9 cellular contexts compared by ENCODE assay signal in the genomic region with DNA sequence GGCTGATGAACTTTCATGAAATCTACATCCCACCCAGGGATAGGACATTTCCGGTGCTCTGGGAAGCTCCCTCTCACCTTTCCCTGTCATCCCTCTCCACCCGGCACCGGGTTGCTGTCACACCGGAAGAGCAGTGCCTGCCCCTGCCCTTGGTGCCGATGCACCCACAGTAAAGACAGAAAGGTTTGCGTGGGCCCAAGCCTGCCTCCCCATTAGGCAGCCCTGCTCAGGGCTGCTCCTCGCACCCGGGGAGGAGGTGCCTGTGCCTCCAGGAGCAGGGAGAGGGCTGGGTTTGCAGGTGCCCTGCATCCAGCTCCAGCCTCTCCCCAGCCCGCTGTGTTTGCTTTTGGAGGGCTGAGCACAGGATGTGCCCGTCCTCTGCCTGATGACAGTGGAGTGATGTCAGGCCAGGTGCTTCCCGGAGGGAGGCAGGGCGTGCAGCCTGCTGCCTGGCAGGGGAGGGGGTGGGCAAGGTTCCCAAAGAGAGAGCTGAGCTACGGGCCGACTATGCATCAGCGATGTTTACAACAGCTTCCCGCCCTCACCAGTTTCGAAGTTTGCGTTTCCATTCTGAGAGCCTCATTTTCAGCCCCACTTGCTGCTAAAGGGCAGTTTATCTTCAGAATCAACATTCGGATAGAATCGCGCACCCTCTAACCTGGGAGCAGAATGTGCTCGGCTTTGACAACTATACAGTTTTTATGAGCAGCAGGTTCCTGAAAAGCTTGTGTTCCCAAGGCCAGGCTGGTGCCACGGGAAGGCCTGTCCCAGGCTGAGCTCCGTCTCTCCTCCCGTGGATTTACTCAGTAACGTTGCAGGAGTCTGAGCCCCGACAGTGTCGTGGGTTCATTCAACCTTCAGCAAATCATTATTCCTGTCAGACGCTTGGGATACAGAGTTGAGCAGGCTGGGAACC.
DNase-seq lines count a peak whose midpoint lies in the region; ATAC-seq and TF ChIP-seq lines count a peak whose summit lies in the region.
"Had no signal": no experiment of that assay in that cellular context is flagged by ENCODE, and none has a peak within 500 bp of the region (broad histone marks: within the 10 kb centered on the region; RNA-seq: fewer than 3 reads in every experiment).

No MANE protein-coding gene starts in this region.

- peaks cover 0 to 5% of the 10 kb centered on the region in 2 donors for H3K9me3 Mint-ChIP-seq in activated naive CD4-positive, alpha-beta T cell treated with anti-CD3 and anti-CD28 coated beads, Interleukin-2, amount 50 U/mL, for 72 hours
- H3K9me3 Mint-ChIP-seq: nephron had no signal

- H3K27ac Mint-ChIP-seq in activated naive CD4-positive, alpha-beta T cell treated with anti-CD3 and anti-CD28 coated beads, Interleukin-2, amount 50 U/mL, for 72 hours: peak overlapping the region; percentile 62 to 81
- H3K27ac Mint-ChIP-seq: nephron had no signal

- no peaks in the 10 kb centered on the region for H3K36me3 Mint-ChIP-seq in activated naive CD4-positive, alpha-beta T cell treated with anti-CD3 and anti-CD28 coated beads, Interleukin-2, amount 50 U/mL, for 72 hours

- no peaks in the 10 kb centered on the region for H3K36me3 ChIP-seq in lung (ENCODE audit: control insufficient read depth in 2 of 2, insufficient read depth in 2 of 2, low read length in 2 of 2)

- no peak overlapping the region for H3K4me3 ChIP-seq in lung

- WGBS in lung, 2 donors: 33 to 45% methylated on average over 29 of the region's 29 CpGs

- no peaks in the 10 kb centered on the region for H3K9me3 ChIP-seq in lung (ENCODE audit: control insufficient read depth in 2 of 2, insufficient read depth in 1 of 2, low read length in 1 of 2)

- H3K27me3 ChIP-seq in lung (ENCODE audit: control insufficient read depth, insufficient read depth): no peaks in the 10 kb centered on the region

- DNase-seq in COLO668 (lab: John Stamatoyannopoulos, UW; ENCODE audit: unreplicated experiment) (peak; percentile 94), NCI-H2196 treated with DMSO at 0.1 percent for 48 hours (lab: John Stamatoyannopoulos, UW; ENCODE audit: unreplicated experiment) (peak; percentile 55), lung (ENCODE audit: low spot score) (peak; percentile 75), GDM1 (lab: John Stamatoyannopoulos, UW) (no peak), amniotic stem cell (lab: John Stamatoyannopoulos, UW) (no peak), KG1 (lab: John Stamatoyannopoulos, UW) (no peak)
- peak in 1 of 2 donors; percentile 35 for DNase-seq in activated naive CD4-positive, alpha-beta T cell treated with anti-CD3 and anti-CD28 coated beads, Interleukin-2, amount 50 U/mL, for 72 hours (ENCODE audit: low spot score in 2 of 2)

- no peak for TF ChIP-seq CTCF in lung (IDR thresholded peaks at IDR 0.05; ENCODE audit: control extremely low read depth, extremely low read depth)

- peak overlapping the region in 1 of 2 donors; percentile 62 for H3K27ac ChIP-seq in lung (ENCODE audit: low read depth in 1 of 2, low read length in 1 of 2)

- ATAC-seq in activated naive CD4-positive, alpha-beta T cell treated with anti-CD3 and anti-CD28 coated beads, Interleukin-2, amount 50 U/mL, for 72 hours: peak; percentile 63 to 84
- ATAC-seq in lung (ENCODE audit: insufficient read depth, low FRiP score): peak; percentile 43
- no peak for ATAC-seq in GM18861 (IDR thresholded peaks at IDR 0.05; ENCODE audit: unreplicated experiment)

- peaks cover 0 to 19% of the 10 kb centered on the region in 2 donors for H3K4me1 ChIP-seq in lung (ENCODE audit: control insufficient read depth in 2 of 2, insufficient read depth in 2 of 2, low read length in 2 of 2)

Comparison
In these comparisons a context has a peak if more than half of its experiments do, and no peak if none do; other contexts are left out.
1. DNase-seq: peak in COLO668 (single experiment), NCI-H2196 treated with DMSO at 0.1 percent for 48 hours (single experiment) and lung (single experiment); none in GDM1 (single experiment), amniotic stem cell (single experiment) and KG1 (single experiment).